Comparison of ENCODE assay signal across 25 cellular contexts in genomic region chr3:133161666-133162065, GRCh38.
"Had no signal": no experiment of that assay in that cellular context is flagged by ENCODE, and none has a peak within 500 bp of the region (broad histone marks: within the 10 kb centered on the region; RNA-seq: fewer than 3 reads in every experiment).

No MANE protein-coding gene starts in this region.

- ATAC-seq: activated CD4-positive, alpha-beta T cell treated with anti-CD3 and anti-CD28 coated beads for 36 hours; Panc1 had no signal

- H3K36me3 Mint-ChIP-seq: activated naive CD4-positive, alpha-beta T cell treated with anti-CD3 and anti-CD28 coated beads, Interleukin-2, amount 10 ng/mL, durations not matched to agents 7 days and 5 days; activated naive CD8-positive, alpha-beta T cell treated with anti-CD3 and anti-CD28 coated beads for 36 hours had no signal

- H3K27ac ChIP-seq: RWPE1, SJCRH30, WERI-Rb-1 had no signal

- H3K9me3 Mint-ChIP-seq: activated CD4-positive, alpha-beta memory T cell treated with anti-CD3 and anti-CD28 coated beads, Interleukin-2, amount 10 ng/mL, durations not matched to agents 7 days and 5 days; activated naive CD4-positive, alpha-beta T cell treated with anti-CD3 and anti-CD28 coated beads, Interleukin-2, amount 10 ng/mL, durations not matched to agents 7 days and 5 days; activated naive CD8-positive, alpha-beta T cell treated with anti-CD3 and anti-CD28 coated beads for 36 hours; activated T-helper 2 cell treated with anti-CD3 and anti-CD28 coated beads, Interferon-gamma antibody, Interleukin-2, Interleukin-4, amounts not matched to agents 10 μg/mL and 5 μg/mL and 100 μg/mL, durations not matched to agents 14 hours and 24 hours and 36 hours had no signal

- H3K4me1 Mint-ChIP-seq: activated CD4-positive, alpha-beta memory T cell treated with anti-CD3 and anti-CD28 coated beads, Interleukin-2, amount 10 ng/mL, durations not matched to agents 7 days and 5 days; activated CD4-positive, alpha-beta T cell treated with anti-CD3 and anti-CD28 coated beads for 36 hours; activated naive CD4-positive, alpha-beta T cell treated with anti-CD3 and anti-CD28 coated beads, Interleukin-2, amount 10 ng/mL, durations not matched to agents 7 days and 5 days; activated naive CD8-positive, alpha-beta T cell treated with anti-CD3 and anti-CD28 coated beads for 36 hours had no signal

- H3K27ac Mint-ChIP-seq: activated CD4-positive, alpha-beta memory T cell treated with anti-CD3 and anti-CD28 coated beads, Interleukin-2, amount 10 ng/mL, durations not matched to agents 7 days and 5 days; activated CD4-positive, alpha-beta T cell treated with anti-CD3 and anti-CD28 coated beads for 36 hours; activated naive CD4-positive, alpha-beta T cell treated with anti-CD3 and anti-CD28 coated beads, Interleukin-2, amount 10 ng/mL, durations not matched to agents 7 days and 5 days; activated naive CD8-positive, alpha-beta T cell treated with anti-CD3 and anti-CD28 coated beads for 36 hours; activated T-helper 2 cell treated with anti-CD3 and anti-CD28 coated beads, Interferon-gamma antibody, Interleukin-2, Interleukin-4, amounts not matched to agents 10 μg/mL and 5 μg/mL and 100 μg/mL, durations not matched to agents 14 hours and 24 hours and 36 hours had no signal

- H3K9me3 ChIP-seq: SJCRH30, SK-N-SH had no signal

- H3K4me3 ChIP-seq: SJCRH30 had no signal

- H3K27me3 ChIP-seq: SJCRH30 had no signal

- DNase-seq: activated CD4-positive, alpha-beta memory T cell treated with anti-CD3 and anti-CD28 coated beads, Interleukin-2, amount 10 ng/mL, durations not matched to agents 7 days and 5 days; activated CD4-positive, alpha-beta T cell treated with anti-CD3 and anti-CD28 coated beads for 36 hours; activated CD4-positive, alpha-beta T cell treated with anti-CD3 and anti-CD28 coated beads, Interleukin-2, amount 50 U/mL, for 1 hour; activated gamma-delta T cell treated with Interleukin-2 at 50 U/mL for 16 hours; activated naive CD4-positive, alpha-beta T cell treated with anti-CD3 and anti-CD28 coated beads, Interleukin-2, amount 10 ng/mL, durations not matched to agents 7 days and 5 days; activated naive CD8-positive, alpha-beta T cell treated with anti-CD3 and anti-CD28 coated beads for 36 hours; activated T-cell treated with anti-CD3 and anti-CD28 coated beads for 4 hours; activated T-cell treated with anti-CD3 and anti-CD28 coated beads, Interleukin-2, amount 50 U/mL, for 48 hours; cerebellar nuclear complex; KG1; NCI-H1048; NCI-H1436; NCI-H1694 treated with DMSO at 0.1 percent for 48 hours; NCI-H2081 treated with DMSO at 0.1 percent for 48 hours; NCI-H510A treated with DMSO at 0.1 percent for 48 hours; NCI-H69; OCI-M1; Right ventricle myocardium superior; SJCRH30; SK-N-SH; T-helper 1 cell; WERI-Rb-1 had no signal

- H3K36me3 ChIP-seq: SJCRH30, WERI-Rb-1 had no signal

- H3K27me3 Mint-ChIP-seq: activated naive CD4-positive, alpha-beta T cell treated with anti-CD3 and anti-CD28 coated beads, Interleukin-2, amount 10 ng/mL, durations not matched to agents 7 days and 5 days had no signal

- H3K4me3 Mint-ChIP-seq: activated CD4-positive, alpha-beta memory T cell treated with anti-CD3 and anti-CD28 coated beads, Interleukin-2, amount 10 ng/mL, durations not matched to agents 7 days and 5 days; activated CD4-positive, alpha-beta T cell treated with anti-CD3 and anti-CD28 coated beads for 36 hours; activated naive CD4-positive, alpha-beta T cell treated with anti-CD3 and anti-CD28 coated beads, Interleukin-2, amount 10 ng/mL, durations not matched to agents 7 days and 5 days; activated naive CD8-positive, alpha-beta T cell treated with anti-CD3 and anti-CD28 coated beads for 36 hours had no signal
